ENCODE assay signal across 9 cellular contexts in the genomic region with DNA sequence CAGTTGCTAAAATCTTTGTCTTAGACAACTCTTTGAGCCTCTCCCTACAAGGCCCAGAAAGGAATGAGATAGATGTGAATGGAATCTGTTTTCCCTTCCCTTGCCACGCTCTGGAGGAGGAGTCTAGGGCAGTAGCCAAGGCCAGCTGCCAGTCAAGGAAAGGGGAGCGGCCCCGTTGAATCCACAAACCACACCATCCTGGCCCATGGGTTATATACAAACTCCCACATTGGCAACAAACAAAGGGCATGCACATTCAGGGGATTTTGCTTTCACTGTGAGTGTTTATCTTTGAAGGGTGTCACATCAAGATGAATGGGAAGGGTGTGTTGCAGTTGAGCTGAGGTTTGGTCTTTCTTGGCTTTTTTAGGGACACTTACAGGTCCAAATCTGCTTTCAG. TPM values are rescaled to one million over a fixed set of nuclear protein-coding genes. Genes with fewer than 3 reads are reported as not detected.
A peak's percentile ranks its signal among the peaks of the same experiment; 100 is the strongest.
DNase-seq lines count a peak whose midpoint lies in the region; ATAC-seq, FAIRE-seq and TF ChIP-seq lines count a peak whose summit lies in the region.
"Had no signal": no experiment of that assay in that cellular context is flagged by ENCODE, and none has a peak within 500 bp of the region (broad histone marks: within the 10 kb centered on the region; RNA-seq: fewer than 3 reads in every experiment).

No MANE protein-coding gene starts in this region.

- no peaks in the 10 kb centered on the region for H4K20me1 ChIP-seq in OCI-LY1 (ENCODE audit: insufficient read depth, low read length)

- no peaks in the 10 kb centered on the region for H3K79me2 ChIP-seq in OCI-LY1 (ENCODE audit: insufficient read depth, low read length)

- H3K4me1 Mint-ChIP-seq in natural killer cell: peaks cover 62 to 79% of the 10 kb centered on the region in 2 donors

- no peaks in the 10 kb centered on the region for H3K9me3 ChIP-seq in OCI-LY1 (ENCODE audit: low read length)

- no peaks in the 10 kb centered on the region; the same call in 1 of the 2 replicates for H3F3A ChIP-seq in OCI-LY1 (ENCODE audit: insufficient read depth, low read length)

- peaks cover 42% of the 10 kb centered on the region for H3K4me1 ChIP-seq in OCI-LY1 (ENCODE audit: insufficient read depth, low read length, severe bottlenecking)

- ATAC-seq in natural killer cell: no peak
- no peak for ATAC-seq in HG03280 (IDR thresholded peaks at IDR 0.05; ENCODE audit: unreplicated experiment)
- no peak for ATAC-seq in GM21529 (IDR thresholded peaks at IDR 0.05; ENCODE audit: unreplicated experiment)

- H3K36me3 ChIP-seq in OCI-LY1 (ENCODE audit: insufficient read depth, low read length): peaks cover 13% of the 10 kb centered on the region
- H3K36me3 ChIP-seq in bronchial epithelial cell (ENCODE audit: control insufficient read depth, insufficient read depth, low read length): no peaks in the 10 kb centered on the region

- no peaks in the 10 kb centered on the region for H3K9me2 ChIP-seq in OCI-LY1 (ENCODE audit: low read depth, low read length)

- H3K27me3 ChIP-seq in OCI-LY1 (ENCODE audit: insufficient read depth, low read length) (no peaks in the 10 kb centered on the region), bronchial epithelial cell (ENCODE audit: control insufficient read depth, insufficient read depth, low read length) (no peaks in the 10 kb centered on the region)

- peak overlapping the region; percentile 84 to 89 for H3K27ac Mint-ChIP-seq in natural killer cell

- TF ChIP-seq CTCF in OCI-LY1 (IDR thresholded peaks at IDR 0.05; ENCODE audit: low read length) (no peak), bronchial epithelial cell (IDR thresholded peaks at IDR 0.05; ENCODE audit: insufficient read depth, low read length, severe bottlenecking) (no peak), natural killer cell (IDR thresholded peaks at IDR 0.05) (no peak), coronary artery (IDR thresholded peaks at IDR 0.05) (no peak)

- H3K4me3 ChIP-seq in OCI-LY1 (ENCODE audit: low read depth, low read length, poor library complexity, severe bottlenecking) (no peak overlapping the region), bronchial epithelial cell (ENCODE audit: low read depth, low read length) (no peak overlapping the region), coronary artery (no peak overlapping the region)

- H3K4me2 ChIP-seq in OCI-LY1 (ENCODE audit: low read length): no peak overlapping the region

- H2AFZ ChIP-seq in OCI-LY1 (ENCODE audit: low read length): no peak overlapping the region

- intact Hi-C loops in natural killer cell (cut with micrococcal nuclease): no loop called here

- no peak overlapping the region for H3K9ac ChIP-seq in OCI-LY1 (ENCODE audit: low read length)

- H3K4me3 Mint-ChIP-seq in natural killer cell: no peak overlapping the region

- peak; percentile 13 for FAIRE-seq in bronchial epithelial cell (lab: Jason Lieb, UNC)

- H3K27me3 Mint-ChIP-seq in natural killer cell (ENCODE audit: low read depth in 2 of 2): no peaks in the 10 kb centered on the region

- H3K9me3 Mint-ChIP-seq in natural killer cell: no peaks in the 10 kb centered on the region

- H3K27ac ChIP-seq in OCI-LY1 (ENCODE audit: low read depth, low read length, poor library complexity, severe bottlenecking) (peak overlapping the region; percentile 24), coronary artery (no peak overlapping the region)

- DNase-seq in EL (peak; percentile 26), bronchial epithelial cell (ENCODE audit: low read depth) (peak; percentile 35), natural killer cell (no peak), epidermal melanocyte (ENCODE audit: insufficient read length, low spot score) (no peak), coronary artery (ENCODE audit: low spot score) (no peak)
- DNase-seq: T-helper 9 cell had no signal

- no peaks in the 10 kb centered on the region for H3K36me3 Mint-ChIP-seq in natural killer cell

RNA-seq across cellular contexts. Expression of gene CASP8, which starts 6.0 kb away (rescaled TPM):
- total RNA-seq in bronchial epithelial cell: 20.9 and 27.6 TPM in 2 replicates
- total RNA-seq in natural killer cell: 100 to 1,000 TPM; 218 to 404 (median 347) TPM

Comparison
In these comparisons a context has a peak if more than half of its experiments do, and no peak if none do; other contexts are left out.
1. DNase-seq: peak in EL (single experiment) and bronchial epithelial cell (single experiment); none in natural killer cell (single experiment), epidermal melanocyte (single experiment) and coronary artery (single experiment).